10 cellular contexts compared by ENCODE assay signal in genomic region chrX:2889045-2889605, GRCh38. TPM values are rescaled to one million over a fixed set of nuclear protein-coding genes. Genes with fewer than 3 reads are reported as not detected.
DNase-seq lines count a peak whose midpoint lies in the region; ATAC-seq and TF ChIP-seq lines count a peak whose summit lies in the region.
"Had no signal": no experiment of that assay in that cellular context is flagged by ENCODE, and none has a peak within 500 bp of the region (broad histone marks: within the 10 kb centered on the region; RNA-seq: fewer than 3 reads in every experiment).

No MANE protein-coding gene starts in this region.

- H3K4me3 Mint-ChIP-seq in activated naive CD4-positive, alpha-beta T cell treated with anti-CD3 and anti-CD28 coated beads, Interleukin-2, amount 50 U/mL, for 24 hours: peak overlapping the region; percentile 81
- H3K4me3 Mint-ChIP-seq in mesothelial cell of epicardium: peak overlapping the region; percentile 55

- H3K9me3 Mint-ChIP-seq in activated naive CD4-positive, alpha-beta T cell treated with anti-CD3 and anti-CD28 coated beads, Interleukin-2, amount 50 U/mL, for 24 hours: no peaks in the 10 kb centered on the region
- no peaks in the 10 kb centered on the region for H3K9me3 Mint-ChIP-seq in mesothelial cell of epicardium

- in situ Hi-C loops in astrocyte of the spinal cord (cut with HindIII; ENCODE audit: low sequenced_read_pairs): no loop called here

- peaks cover 1% of the 10 kb centered on the region for H3K27me3 Mint-ChIP-seq in activated naive CD4-positive, alpha-beta T cell treated with anti-CD3 and anti-CD28 coated beads, Interleukin-2, amount 50 U/mL, for 24 hours
- no peaks in the 10 kb centered on the region for H3K27me3 Mint-ChIP-seq in mesothelial cell of epicardium (ENCODE audit: low read depth)

- H3K27ac ChIP-seq in urinary bladder (ENCODE audit: low read depth): peak overlapping the region; percentile 23

- TF ChIP-seq CTCF in astrocyte of the spinal cord (IDR thresholded peaks at IDR 0.05; ENCODE audit: low read depth, low read length) (no peak), mesothelial cell of epicardium (IDR thresholded peaks at IDR 0.05; ENCODE audit: unreplicated experiment) (no peak)

- peak overlapping the region; percentile 31 for H3K4me3 ChIP-seq in astrocyte of the spinal cord (ENCODE audit: low read depth, low read length)
- H3K4me3 ChIP-seq in urinary bladder (ENCODE audit: low read depth, low read length): peak overlapping the region; percentile 31

- H3K4me1 ChIP-seq in urinary bladder (ENCODE audit: insufficient read depth): no peaks in the 10 kb centered on the region

- no peak for ATAC-seq in GM18868 (IDR thresholded peaks at IDR 0.05; ENCODE audit: unreplicated experiment)

- no peaks in the 10 kb centered on the region for H3K36me3 ChIP-seq in urinary bladder (ENCODE audit: insufficient read depth)

- H3K36me3 Mint-ChIP-seq in activated naive CD4-positive, alpha-beta T cell treated with anti-CD3 and anti-CD28 coated beads, Interleukin-2, amount 50 U/mL, for 24 hours: no peaks in the 10 kb centered on the region
- peaks cover 5% of the 10 kb centered on the region for H3K36me3 Mint-ChIP-seq in mesothelial cell of epicardium

- no peak for DNase-seq in activated naive CD4-positive, alpha-beta T cell treated with Interleukin-2 at 50 U/mL for 16 hours
- DNase-seq in astrocyte of the spinal cord (ENCODE audit: low read depth, low spot score): no peak
- DNase-seq in mesothelial cell of epicardium (ENCODE audit: low spot score in 2 of 2, unreplicated experiment in 2 of 2): no peak
- DNase-seq in central memory CD4-positive, alpha-beta T cell: no peak
- no peak for DNase-seq in NCI-H2107 treated with DMSO at 0.1 percent for 48 hours (lab: John Stamatoyannopoulos, UW; ENCODE audit: unreplicated experiment)
- DNase-seq: activated CD8-positive, alpha-beta memory T cell treated with anti-CD3 and anti-CD28 coated beads for 24 hours; DMS79 had no signal

- no peak overlapping the region for H3K27ac Mint-ChIP-seq in activated naive CD4-positive, alpha-beta T cell treated with anti-CD3 and anti-CD28 coated beads, Interleukin-2, amount 50 U/mL, for 24 hours
- H3K27ac Mint-ChIP-seq in mesothelial cell of epicardium: peak overlapping the region; percentile 98

- WGBS in urinary bladder: 28% methylated on average over 11 of the region's 11 CpGs

- peaks cover 19% of the 10 kb centered on the region for H3K4me1 Mint-ChIP-seq in activated naive CD4-positive, alpha-beta T cell treated with anti-CD3 and anti-CD28 coated beads, Interleukin-2, amount 50 U/mL, for 24 hours
- H3K4me1 Mint-ChIP-seq in mesothelial cell of epicardium: peaks cover 63% of the 10 kb centered on the region

RNA-seq across cellular contexts. Expression of gene ARSD, which starts 40.0 kb away (rescaled TPM):
- 54.5 to 55.6 TPM (median 55.5 TPM) in 3 replicates for total RNA-seq in mesothelial cell of epicardium
- total RNA-seq in urinary bladder: 35.4 TPM
- 12.4 TPM for polyA plus RNA-seq in urinary bladder
